In genomic region chr10:3852147-3852904, GRCh38 we compare ENCODE assay signal across 8 cellular contexts.
A peak's percentile ranks its signal among the peaks of the same experiment; 100 is the strongest.
DNase-seq lines count a peak whose midpoint lies in the region; ATAC-seq and TF ChIP-seq lines count a peak whose summit lies in the region.

No MANE protein-coding gene starts in this region.

- WGBS in gastroesophageal sphincter (ENCODE audit: low coverage in 1 of 2), 2 donors: 23 to 27% methylated on average over 9 to 10 of the region's 10 CpGs

- H3K9me3 ChIP-seq in gastroesophageal sphincter: no peaks in the 10 kb centered on the region

- no peaks in the 10 kb centered on the region for H3K36me3 ChIP-seq in gastroesophageal sphincter

- DNase-seq in A172 (ENCODE audit: low spot score): peak; percentile 99
- peak; percentile 87 for DNase-seq in NOMO-1 treated with DMSO at 0.1 percent for 48 hours (lab: John Stamatoyannopoulos, UW; ENCODE audit: unreplicated experiment)
- DNase-seq in activated effector memory CD4-positive, alpha-beta T cell treated with Interleukin-2 at 50 U/mL for 16 hours: peak; percentile 40
- peak; percentile 91 for DNase-seq in posterior vena cava (ENCODE audit: low spot score)
- no peak for DNase-seq in retina

- ATAC-seq in GM18519 (IDR thresholded peaks at IDR 0.05; ENCODE audit: low FRiP score, unreplicated experiment) (peak; percentile 89), HG03045 (IDR thresholded peaks at IDR 0.05; ENCODE audit: unreplicated experiment) (peak; percentile 80), gastroesophageal sphincter (peak; percentile 91)

- TF ChIP-seq CTCF in gastroesophageal sphincter (IDR thresholded peaks at IDR 0.05): no peak

- H3K4me1 ChIP-seq in gastroesophageal sphincter: peaks cover 5 to 47% (median 14%) of the 10 kb centered on the region in 3 donors

- no peak for TF ChIP-seq EP300 in gastroesophageal sphincter (IDR thresholded peaks at IDR 0.05)

- peak overlapping the region; percentile 80 to 92 (median 85) for H3K27ac ChIP-seq in gastroesophageal sphincter

- H3K4me3 ChIP-seq in gastroesophageal sphincter: no peak overlapping the region

- intact Hi-C loops in posterior vena cava (cut with DNase I): no loop called here

- TF ChIP-seq POLR2A in gastroesophageal sphincter (IDR thresholded peaks at IDR 0.05): no peak

- H3K27me3 ChIP-seq in gastroesophageal sphincter: no peaks in the 10 kb centered on the region
